8 cellular contexts compared by ENCODE assay signal in genomic region chr4:15654556-15655222, GRCh38. TPM values are rescaled to one million over a fixed set of nuclear protein-coding genes. Genes with fewer than 3 reads are reported as not detected.
DNase-seq lines count a peak whose midpoint lies in the region; ATAC-seq and TF ChIP-seq lines count a peak whose summit lies in the region.

No MANE protein-coding gene starts in this region.

- POLR2A ChIA-PET in Caco-2 (lab: Charles Lee), result interaction anchor here (1.0 to 1.9 kb wide), 2 partner anchors 27 to 175 kb away, joined by 3 to 7 read pairs; partner anchors contain the start of gene FAM200B

- H3K9me3 ChIP-seq in Caco-2, result no peaks in the 10 kb centered on the region

- BruUV-seq in Caco-2 (replicated peaks; lab: Mats Ljungman, UMichigan), result no TSS peak

- H3K4me3 ChIP-seq in Caco-2 (ENCODE audit: low read depth, low read length), result peak overlapping the region; percentile 65

- H3K36me3 ChIP-seq in Caco-2 (ENCODE audit: control insufficient read depth, insufficient read depth, low read length), result no peaks in the 10 kb centered on the region

- H3K4me1 Mint-ChIP-seq in Caco-2 (ENCODE audit: low read depth, unreplicated experiment), result peaks cover 12% of the 10 kb centered on the region
- peaks cover 45% of the 10 kb centered on the region for H3K4me1 Mint-ChIP-seq in central memory CD8-positive, alpha-beta T cell

- no peaks in the 10 kb centered on the region for H3K9me3 Mint-ChIP-seq in Caco-2 (ENCODE audit: unreplicated experiment)
- H3K9me3 Mint-ChIP-seq in central memory CD8-positive, alpha-beta T cell, result no peaks in the 10 kb centered on the region

- H3K27me3 Mint-ChIP-seq in Caco-2 (ENCODE audit: insufficient read depth, unreplicated experiment), result no peaks in the 10 kb centered on the region
- H3K27me3 Mint-ChIP-seq in central memory CD8-positive, alpha-beta T cell, result no peaks in the 10 kb centered on the region

- ATAC-seq in GM21360 (IDR thresholded peaks at IDR 0.05; ENCODE audit: unreplicated experiment), result peak; percentile 38
- peak; percentile 21 for ATAC-seq in HG03575 (IDR thresholded peaks at IDR 0.05; ENCODE audit: extremely low read depth, insufficient number of reproducible peaks, low FRiP score, unreplicated experiment)
- peak; percentile 61 for ATAC-seq in central memory CD8-positive, alpha-beta T cell (replicated peaks; ENCODE audit: extremely low read depth, poor library complexity, severe bottlenecking)
- peak; percentile 43 for ATAC-seq in left lobe of liver

- H3K27ac Mint-ChIP-seq in Caco-2 (ENCODE audit: unreplicated experiment), result peak overlapping the region; percentile 99
- peak overlapping the region; percentile 98 for H3K27ac Mint-ChIP-seq in central memory CD8-positive, alpha-beta T cell (ENCODE audit: low read depth)

- peaks cover 23% of the 10 kb centered on the region for H3K36me3 Mint-ChIP-seq in Caco-2 (ENCODE audit: insufficient read depth, unreplicated experiment)
- H3K36me3 Mint-ChIP-seq in central memory CD8-positive, alpha-beta T cell (ENCODE audit: insufficient read depth), result peaks cover 20% of the 10 kb centered on the region

- H3K4me3 Mint-ChIP-seq in Caco-2 (ENCODE audit: unreplicated experiment), result peak overlapping the region; percentile 95
- H3K4me3 Mint-ChIP-seq in central memory CD8-positive, alpha-beta T cell, result peak overlapping the region; percentile 99

- CTCF ChIA-PET in Caco-2 (lab: Charles Lee), result interaction anchor here (1.1 to 2.6 kb wide), 2 partner anchors 27 to 175 kb away, joined by 3 to 13 read pairs; partner anchors contain the start of gene FAM200B

- no peaks in the 10 kb centered on the region for H3K27me3 ChIP-seq in Caco-2 (replicated peaks; ENCODE audit: control insufficient read depth, insufficient read depth, low read length)

- no peak for TF ChIP-seq CTCF in Caco-2 (IDR thresholded peaks at IDR 0.05; ENCODE audit: insufficient read depth in 1 of 2, low read depth in 1 of 2, low read length in 1 of 2, severe bottlenecking in 1 of 2, unreplicated experiment in 1 of 2)

- intact Hi-C loops in Caco-2 (cut with micrococcal nuclease; ENCODE audit: unreplicated experiment), result loop anchor here (1.0 to 10.0 kb wide), 3 partner anchors 27 to 420 kb away; partner anchors contain the start of gene FAM200B

- DNase-seq in Caco-2 (peak; percentile 54 to 59), T-helper 9 cell (peak; percentile 24), left lobe of liver (ENCODE audit: low spot score) (peak; percentile 67), GM19238 (ENCODE audit: insufficient read length, low spot score) (no peak)
- DNase-seq in central memory CD8-positive, alpha-beta T cell (ENCODE audit: low spot score in 2 of 2), result peak in 1 of 2 donors; percentile 18
- DNase-seq in stimulated activated CD4-positive, alpha-beta T cell treated with anti-CD3 and anti-CD28 coated beads, Interleukin-2, amount 100 ng/mL, for 4 hours (ENCODE audit: low read depth), result peak; percentile 17

- H3K4me1 ChIP-seq in Caco-2, result peaks cover 12% of the 10 kb centered on the region

RNA-seq across cellular contexts. Expression of gene FBXL5, which starts 0.5 kb away (rescaled TPM):
- total RNA-seq in Caco-2 (2022) (29.1 and 32.7 TPM in 2 replicates), left lobe of liver (38.9 TPM)

RNA-seq across cellular contexts. Expression of gene FAM200B, which starts 26.9 kb away (rescaled TPM):
- total RNA-seq in Caco-2 (2022) (15.5 and 16.6 TPM in 2 replicates), left lobe of liver (14.3 TPM)

RNA-seq across cellular contexts. Expression of gene BST1, which starts 48.2 kb away (rescaled TPM):
- total RNA-seq in Caco-2 (2022) (0.41 and 0.72 TPM in 2 replicates), left lobe of liver (3.7 TPM)
